ENCODE assay signal across 7 cellular contexts in genomic region chr18:61551586-61551985, GRCh38.
DNase-seq lines count a peak whose midpoint lies in the region; ATAC-seq, FAIRE-seq and TF ChIP-seq lines count a peak whose summit lies in the region.

No MANE protein-coding gene starts in this region.

- H3K9me3 ChIP-seq in OCI-LY7 (ENCODE audit: low read length) (no peaks in the 10 kb centered on the region), lower lobe of right lung (no peaks in the 10 kb centered on the region)

- no TSS peak for BruUV-seq in OCI-LY7 (replicated peaks; lab: Mats Ljungman, UMichigan)

- no peaks in the 10 kb centered on the region for H3K36me3 ChIP-seq in OCI-LY7 (ENCODE audit: insufficient read depth, low read length)
- H3K36me3 ChIP-seq in lower lobe of right lung, result no peaks in the 10 kb centered on the region

- peak; percentile 67 for TF ChIP-seq CTCF in OCI-LY7 (conservative IDR thresholded peaks at IDR 0.05; ENCODE audit: low read length)
- peak; percentile 85 for TF ChIP-seq CTCF in lower lobe of right lung (IDR thresholded peaks at IDR 0.05)

- DNase-seq in Jurkat, Clone E6-1 (ENCODE audit: low read depth, low spot score), result peak; percentile 54
- peak; percentile 20 for DNase-seq in OCI-LY7 (ENCODE audit: low spot score)
- DNase-seq in dermis blood vessel endothelial cell, result peak; percentile 93
- DNase-seq in lower lobe of right lung, result no peak

- no peak overlapping the region for H3K4me3 ChIP-seq in Jurkat, Clone E6-1 (ENCODE audit: low read length)
- H3K4me3 ChIP-seq in OCI-LY7 (ENCODE audit: low read depth, low read length, poor library complexity, severe bottlenecking) (no peak overlapping the region), lower lobe of right lung (no peak overlapping the region)

- intact Hi-C loops in OCI-LY7 (cut with micrococcal nuclease; ENCODE audit: unreplicated experiment), result no loop called here
- intact Hi-C loops in lower lobe of right lung (cut with DNase I), result no loop called here

- H3K4me1 ChIP-seq in OCI-LY7 (ENCODE audit: insufficient read depth, low read length, poor library complexity, severe bottlenecking) (no peaks in the 10 kb centered on the region), lower lobe of right lung (no peaks in the 10 kb centered on the region)

- ATAC-seq in GM21390 (IDR thresholded peaks at IDR 0.05; ENCODE audit: unreplicated experiment) (peak; percentile 87), lower lobe of right lung (peak; percentile 61 to 77), HG03571 (IDR thresholded peaks at IDR 0.05; ENCODE audit: unreplicated experiment) (no peak)

- FAIRE-seq in G401.6 (lab: Jason Lieb, UNC), result peak; percentile 48

- no peaks in the 10 kb centered on the region for H3K9me2 ChIP-seq in OCI-LY7 (ENCODE audit: insufficient read depth, low read length)

- CTCF ChIA-PET in OCI-LY7 (lab: Charles Lee; ENCODE audit: unreplicated experiment), result no interaction called here

- POLR2A ChIA-PET in OCI-LY7 (lab: Charles Lee), result no interaction called here

- no peaks in the 10 kb centered on the region for H3K79me2 ChIP-seq in OCI-LY7 (ENCODE audit: insufficient read depth, low read depth, low read length)

- no peak overlapping the region for H3K27ac ChIP-seq in OCI-LY7 (ENCODE audit: low read depth, low read length, poor library complexity, severe bottlenecking)
- H3K27ac ChIP-seq in lower lobe of right lung, result no peak overlapping the region

- H3K4me2 ChIP-seq in OCI-LY7 (ENCODE audit: low read length), result no peak overlapping the region

- H4K20me1 ChIP-seq in OCI-LY7 (ENCODE audit: insufficient read depth, low read length), result no peaks in the 10 kb centered on the region

- H3K27me3 ChIP-seq in lower lobe of right lung (ENCODE audit: low read depth), result no peaks in the 10 kb centered on the region

- H2AFZ ChIP-seq in OCI-LY7 (ENCODE audit: low read length), result no peak overlapping the region
